ENCODE assay signal across 1 cellular context in genomic region chr11:72406536-72407507, GRCh38.
TF ChIP-seq lines count a peak whose summit lies in the region.

No MANE protein-coding gene starts in this region.

TF ChIP-seq in HepG2, 621 proteins besides CTCF, POLR2A, EP300 and RAD21:
- TF ChIP-seq MXD1 (CRISPR knock-in tag; IDR thresholded peaks at IDR 0.05): no peak
- TF ChIP-seq RFX3 (CRISPR knock-in tag; IDR thresholded peaks at IDR 0.05): no peak
- TF ChIP-seq ZNF274 (CRISPR knock-in tag; IDR thresholded peaks at IDR 0.05): no peak
- TF ChIP-seq SIN3A (IDR thresholded peaks at IDR 0.05; ENCODE audit: borderline replicate concordance, low read depth, low read length): no peak
- TF ChIP-seq GFI1 (CRISPR knock-in tag; IDR thresholded peaks at IDR 0.05; ENCODE audit: borderline replicate concordance): no peak
- 0 out of 2 replicates have a peak, but pooled peaks have one; percentile 5 for TF ChIP-seq RARA (CRISPR knock-in tag; IDR thresholded peaks at IDR 0.05)
- TF ChIP-seq ZNF678 (CRISPR knock-in tag; IDR thresholded peaks at IDR 0.05): no peak
- TF ChIP-seq ZNF7 (CRISPR knock-in tag; IDR thresholded peaks at IDR 0.05): peak; percentile 99
- no peak for TF ChIP-seq RXRB (CRISPR knock-in tag; IDR thresholded peaks at IDR 0.05; ENCODE audit: borderline replicate concordance)
- no peak for TF ChIP-seq HNF1B (CRISPR knock-in tag; IDR thresholded peaks at IDR 0.05)
- TF ChIP-seq CEBPB (IDR thresholded peaks at IDR 0.05; ENCODE audit: borderline replicate concordance, low read depth, low read length): peak; percentile 45; the same call in 1 of the 2 replicates
- no peak for TF ChIP-seq SOX13 (IDR thresholded peaks at IDR 0.05)
- TF ChIP-seq SOX13 (CRISPR knock-in tag; conservative IDR thresholded peaks at IDR 0.05 in 1 of 2, IDR thresholded peaks at IDR 0.05 in 1 of 2): peak in 1 of 2 experiments; percentile 27; a peak in 1 of 4 replicates
- no peak for TF ChIP-seq ZNF670 (CRISPR knock-in tag; IDR thresholded peaks at IDR 0.05; ENCODE audit: borderline replicate concordance)
- 0 out of 2 replicates have a peak, but pooled peaks have one; percentile 24 for TF ChIP-seq CEBPG (CRISPR knock-in tag; IDR thresholded peaks at IDR 0.05)
- no peak for TF ChIP-seq ASH2L (IDR thresholded peaks at IDR 0.05; ENCODE audit: insufficient read length, low read depth, low read length)
- no peak for TF ChIP-seq FOXP4 (CRISPR knock-in tag; IDR thresholded peaks at IDR 0.05)
- TF ChIP-seq DRAP1 (CRISPR knock-in tag; IDR thresholded peaks at IDR 0.05): no peak
- TF ChIP-seq, protein P1, sequence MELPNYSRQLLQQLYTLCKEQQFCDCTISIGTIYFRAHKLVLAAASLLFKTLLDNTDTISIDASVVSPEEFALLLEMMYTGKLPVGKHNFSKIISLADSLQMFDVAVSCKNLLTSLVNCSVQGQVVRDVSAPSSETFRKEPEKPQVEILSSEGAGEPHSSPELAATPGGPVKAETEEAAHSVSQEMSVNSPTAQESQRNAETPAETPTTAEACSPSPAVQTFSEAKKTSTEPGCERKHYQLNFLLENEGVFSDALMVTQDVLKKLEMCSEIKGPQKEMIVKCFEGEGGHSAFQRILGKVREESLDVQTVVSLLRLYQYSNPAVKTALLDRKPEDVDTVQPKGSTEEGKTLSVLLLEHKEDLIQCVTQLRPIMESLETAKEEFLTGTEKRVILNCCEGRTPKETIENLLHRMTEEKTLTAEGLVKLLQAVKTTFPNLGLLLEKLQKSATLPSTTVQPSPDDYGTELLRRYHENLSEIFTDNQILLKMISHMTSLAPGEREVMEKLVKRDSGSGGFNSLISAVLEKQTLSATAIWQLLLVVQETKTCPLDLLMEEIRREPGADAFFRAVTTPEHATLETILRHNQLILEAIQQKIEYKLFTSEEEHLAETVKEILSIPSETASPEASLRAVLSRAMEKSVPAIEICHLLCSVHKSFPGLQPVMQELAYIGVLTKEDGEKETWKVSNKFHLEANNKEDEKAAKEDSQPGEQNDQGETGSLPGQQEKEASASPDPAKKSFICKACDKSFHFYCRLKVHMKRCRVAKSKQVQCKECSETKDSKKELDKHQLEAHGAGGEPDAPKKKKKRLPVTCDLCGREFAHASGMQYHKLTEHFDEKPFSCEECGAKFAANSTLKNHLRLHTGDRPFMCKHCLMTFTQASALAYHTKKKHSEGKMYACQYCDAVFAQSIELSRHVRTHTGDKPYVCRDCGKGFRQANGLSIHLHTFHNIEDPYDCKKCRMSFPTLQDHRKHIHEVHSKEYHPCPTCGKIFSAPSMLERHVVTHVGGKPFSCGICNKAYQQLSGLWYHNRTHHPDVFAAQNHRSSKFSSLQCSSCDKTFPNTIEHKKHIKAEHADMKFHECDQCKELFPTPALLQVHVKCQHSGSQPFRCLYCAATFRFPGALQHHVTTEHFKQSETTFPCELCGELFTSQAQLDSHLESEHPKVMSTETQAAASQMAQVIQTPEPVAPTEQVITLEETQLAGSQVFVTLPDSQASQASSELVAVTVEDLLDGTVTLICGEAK (IDR thresholded peaks at IDR 0.05): no peak
- TF ChIP-seq, protein P1 (CRISPR knock-in tag; IDR thresholded peaks at IDR 0.05): no peak
- TF ChIP-seq, protein P2, sequence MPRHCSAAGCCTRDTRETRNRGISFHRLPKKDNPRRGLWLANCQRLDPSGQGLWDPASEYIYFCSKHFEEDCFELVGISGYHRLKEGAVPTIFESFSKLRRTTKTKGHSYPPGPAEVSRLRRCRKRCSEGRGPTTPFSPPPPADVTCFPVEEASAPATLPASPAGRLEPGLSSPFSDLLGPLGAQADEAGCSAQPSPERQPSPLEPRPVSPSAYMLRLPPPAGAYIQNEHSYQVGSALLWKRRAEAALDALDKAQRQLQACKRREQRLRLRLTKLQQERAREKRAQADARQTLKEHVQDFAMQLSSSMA (CRISPR knock-in tag; IDR thresholded peaks at IDR 0.05): no peak
- peak in 1 of 2 experiments; percentile 27; a peak in 1 of 4 replicates for TF ChIP-seq MAFK (conservative IDR thresholded peaks at IDR 0.05 in 1 of 2, IDR thresholded peaks at IDR 0.05 in 1 of 2; ENCODE audit: low read length in 2 of 2)
- TF ChIP-seq, protein P3, sequence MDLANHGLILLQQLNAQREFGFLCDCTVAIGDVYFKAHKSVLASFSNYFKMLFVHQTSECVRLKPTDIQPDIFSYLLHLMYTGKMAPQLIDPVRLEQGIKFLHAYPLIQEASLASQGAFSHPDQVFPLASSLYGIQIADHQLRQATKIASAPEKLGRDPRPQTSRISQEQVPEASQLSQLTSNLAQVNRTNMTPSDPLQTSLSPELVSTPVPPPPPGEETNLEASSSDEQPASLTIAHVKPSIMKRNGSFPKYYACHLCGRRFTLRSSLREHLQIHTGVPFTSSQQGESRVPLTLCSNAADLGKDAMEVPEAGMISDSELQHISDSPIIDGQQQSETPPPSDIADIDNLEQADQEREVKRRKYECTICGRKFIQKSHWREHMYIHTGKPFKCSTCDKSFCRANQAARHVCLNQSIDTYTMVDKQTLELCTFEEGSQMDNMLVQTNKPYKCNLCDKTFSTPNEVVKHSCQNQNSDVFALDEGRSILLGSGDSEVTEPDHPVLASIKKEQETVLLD (CRISPR knock-in tag; IDR thresholded peaks at IDR 0.05; ENCODE audit: low read depth): no peak
- TF ChIP-seq, protein P4, sequence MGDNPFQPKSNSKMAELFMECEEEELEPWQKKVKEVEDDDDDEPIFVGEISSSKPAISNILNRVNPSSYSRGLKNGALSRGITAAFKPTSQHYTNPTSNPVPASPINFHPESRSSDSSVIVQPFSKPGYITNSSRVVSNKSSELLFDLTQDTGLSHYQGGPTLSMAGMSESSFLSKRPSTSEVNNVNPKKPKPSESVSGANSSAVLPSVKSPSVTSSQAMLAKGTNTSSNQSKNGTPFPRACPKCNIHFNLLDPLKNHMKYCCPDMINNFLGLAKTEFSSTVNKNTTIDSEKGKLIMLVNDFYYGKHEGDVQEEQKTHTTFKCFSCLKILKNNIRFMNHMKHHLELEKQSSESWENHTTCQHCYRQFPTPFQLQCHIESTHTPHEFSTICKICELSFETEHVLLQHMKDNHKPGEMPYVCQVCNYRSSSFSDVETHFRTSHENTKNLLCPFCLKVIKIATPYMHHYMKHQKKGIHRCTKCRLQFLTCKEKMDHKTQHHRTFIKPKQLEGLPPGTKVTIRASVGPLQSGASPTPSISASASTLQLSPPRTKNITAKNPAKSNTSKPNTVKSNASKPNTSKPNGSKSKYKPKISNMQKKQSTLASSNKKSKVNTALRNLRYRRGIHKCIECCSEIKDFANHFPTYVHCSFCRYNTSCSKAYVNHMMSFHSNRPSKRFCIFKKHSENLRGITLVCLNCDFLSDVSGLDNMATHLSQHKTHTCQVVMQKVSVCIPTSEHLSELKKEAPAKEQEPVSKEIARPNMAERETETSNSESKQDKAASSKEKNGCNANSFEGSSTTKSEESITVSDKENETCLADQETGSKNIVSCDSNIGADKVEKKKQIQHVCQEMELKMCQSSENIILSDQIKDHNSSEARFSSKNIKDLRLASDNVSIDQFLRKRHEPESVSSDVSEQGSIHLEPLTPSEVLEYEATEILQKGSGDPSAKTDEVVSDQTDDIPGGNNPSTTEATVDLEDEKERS (CRISPR knock-in tag; IDR thresholded peaks at IDR 0.05): no peak
- no peak for TF ChIP-seq HDAC1 (CRISPR knock-in tag; IDR thresholded peaks at IDR 0.05)
- no peak for TF ChIP-seq NBN (conservative IDR thresholded peaks at IDR 0.05)
- peak; percentile 66; the same call in 1 of the 2 replicates for TF ChIP-seq TEF (CRISPR knock-in tag; IDR thresholded peaks at IDR 0.05)
- no peak for TF ChIP-seq PRDM10 (CRISPR knock-in tag; IDR thresholded peaks at IDR 0.05; ENCODE audit: low read depth)
- no peak for TF ChIP-seq FOXK1 (CRISPR knock-in tag; IDR thresholded peaks at IDR 0.05; ENCODE audit: borderline replicate concordance, low read depth)
- no peak for TF ChIP-seq HNRNPH1 (optimal IDR thresholded peaks at IDR 0.05; ENCODE audit: low read depth, low read length)
